Comparison of ENCODE assay signal across 11 cellular contexts in genomic region chr10:10831085-10831484, GRCh38.
A peak's percentile ranks its signal among the peaks of the same experiment; 100 is the strongest.
DNase-seq lines count a peak whose midpoint lies in the region; ATAC-seq and TF ChIP-seq lines count a peak whose summit lies in the region.
"Had no signal": no experiment of that assay in that cellular context is flagged by ENCODE, and none has a peak within 500 bp of the region (broad histone marks: within the 10 kb centered on the region; RNA-seq: fewer than 3 reads in every experiment).

No MANE protein-coding gene starts in this region.

- H3K9me3 Mint-ChIP-seq in mesothelial cell of epicardium = peaks cover 14% of the 10 kb centered on the region

- no peak overlapping the region for H3K27ac Mint-ChIP-seq in mesothelial cell of epicardium
- H3K27ac Mint-ChIP-seq: CD8-positive, alpha-beta T cell had no signal

- H3K36me3 Mint-ChIP-seq in mesothelial cell of epicardium = no peaks in the 10 kb centered on the region
- H3K36me3 Mint-ChIP-seq: CD8-positive, alpha-beta T cell had no signal

- peak; percentile 89 for DNase-seq in EL
- peak; percentile 77 for DNase-seq in amniotic epithelial cell (ENCODE audit: low read depth)
- peak; percentile 57 for DNase-seq in glomerular visceral epithelial cell (ENCODE audit: extremely low spot score)
- no peak for DNase-seq in sciatic nerve (ENCODE audit: low spot score)
- no peak for DNase-seq in mesothelial cell of epicardium (ENCODE audit: low spot score in 2 of 2, unreplicated experiment in 2 of 2)
- no peak for DNase-seq in NCI-H446 treated with DMSO at 0.1 percent for 48 hours (lab: John Stamatoyannopoulos, UW)
- no peak for DNase-seq in HuH-7.5 (ENCODE audit: low spot score)
- DNase-seq: activated CD4-positive, alpha-beta T cell treated with anti-CD3 and anti-CD28 coated beads, Interleukin-2, amount 50 U/mL, for 4 hours; CD8-positive, alpha-beta T cell; Karpas-422 had no signal

- intact Hi-C loops in sciatic nerve (cut with DNase I) = no loop called here

- no peak for TF ChIP-seq CTCF in mesothelial cell of epicardium (IDR thresholded peaks at IDR 0.05; ENCODE audit: unreplicated experiment)

- ATAC-seq in sciatic nerve = peak; percentile 61
- no peak for ATAC-seq in GM21528 (IDR thresholded peaks at IDR 0.05; ENCODE audit: low FRiP score, unreplicated experiment)
- ATAC-seq: CD8-positive, alpha-beta T cell had no signal

- H3K4me3 Mint-ChIP-seq in mesothelial cell of epicardium = no peak overlapping the region
- H3K4me3 Mint-ChIP-seq: CD8-positive, alpha-beta T cell had no signal

- H3K27me3 Mint-ChIP-seq in mesothelial cell of epicardium (ENCODE audit: low read depth) = no peaks in the 10 kb centered on the region

- H3K4me1 Mint-ChIP-seq in mesothelial cell of epicardium = no peaks in the 10 kb centered on the region

Comparison
In these comparisons a context has a peak if more than half of its experiments do, and no peak if none do; other contexts are left out.
1. DNase-seq: peak in EL (single experiment), amniotic epithelial cell (single experiment) and glomerular visceral epithelial cell (single experiment); none in sciatic nerve (single experiment), mesothelial cell of epicardium (0 of 2), NCI-H446 treated with DMSO at 0.1 percent for 48 hours (single experiment) and HuH-7.5 (single experiment).